In genomic region chr18:55321268-55322175, GRCh38 we compare ENCODE assay signal across 8 cellular contexts.
DNase-seq lines count a peak whose midpoint lies in the region; ATAC-seq and TF ChIP-seq lines count a peak whose summit lies in the region.

No MANE protein-coding gene starts in this region.

- peaks cover 41 to 60% (median 41%) of the 10 kb centered on the region in 3 donors for H3K4me1 Mint-ChIP-seq in IgD-negative memory B cell

- H3K4me1 ChIP-seq in colonic mucosa: no peaks in the 10 kb centered on the region

- peak; percentile 66 for ATAC-seq in GM21723 (IDR thresholded peaks at IDR 0.05; ENCODE audit: unreplicated experiment)
- peak; percentile 87 for ATAC-seq in left colon

- H3K36me3 ChIP-seq in colonic mucosa: no peaks in the 10 kb centered on the region

- no peaks in the 10 kb centered on the region for H3K9me3 ChIP-seq in colonic mucosa

- intact Hi-C loops in colonic mucosa (cut with DNase I): no loop called here
- intact Hi-C loops in left colon (cut with DNase I, micrococcal nuclease): loop anchor here in 1 of 2 donors (5.0 to 10.0 kb wide), 2 partner anchors 81 to 263 kb away; partner anchors contain the start of gene TCF4

- peaks cover 6% of the 10 kb centered on the region for H3K27me3 ChIP-seq in colonic mucosa

- peak overlapping the region; percentile 96 to 100 (median 97) for H3K27ac Mint-ChIP-seq in IgD-negative memory B cell

- TF ChIP-seq CTCF in GM10266 (IDR thresholded peaks at IDR 0.05; ENCODE audit: control insufficient read depth, insufficient read depth, low read depth, missing control alignments): no peak
- no peak for TF ChIP-seq CTCF in colonic mucosa (IDR thresholded peaks at IDR 0.05)

- H3K36me3 Mint-ChIP-seq in IgD-negative memory B cell: peaks cover 2% of the 10 kb centered on the region

- peak overlapping the region; percentile 35 for H3K4me3 ChIP-seq in colonic mucosa

- in situ Hi-C loops in SK-MEL-5 (cut with HindIII; ENCODE audit: low pct_unique_long_range_greater_than_20kb, low sequenced_read_pairs): no loop called here

- peak overlapping the region; percentile 80 for H3K27ac ChIP-seq in colonic mucosa

- DNase-seq in GM10266 (ENCODE audit: extremely low spot score): peak; percentile 48
- DNase-seq in SK-MEL-5 (ENCODE audit: low read depth, low spot score): peak; percentile 42
- peak; percentile 81 for DNase-seq in colonic mucosa
- peak; percentile 84 to 90 for DNase-seq in left colon
- peak; percentile 19 to 50 for DNase-seq in stimulated activated CD4-positive, alpha-beta T cell treated with anti-CD3 and anti-CD28 coated beads, Interleukin-2, amount 100 ng/mL, for 24 hours
- DNase-seq in SIG-M5 treated with dmso at 0.1 percent for 504 hours (lab: John Stamatoyannopoulos, UW; ENCODE audit: unreplicated experiment): no peak

- peak overlapping the region; percentile 92 to 99 (median 98) for H3K4me3 Mint-ChIP-seq in IgD-negative memory B cell

- peaks cover 0 to 1% (median 0%) of the 10 kb centered on the region in 3 donors for H3K9me3 Mint-ChIP-seq in IgD-negative memory B cell

- peak overlapping the region; percentile 33 to 64 for H3K9ac ChIP-seq in colonic mucosa (ENCODE audit: low read depth in 2 of 2, low read length in 2 of 2)

- no peaks in the 10 kb centered on the region for H3K27me3 Mint-ChIP-seq in IgD-negative memory B cell
